ENCODE assay signal across 1 cellular context in the genomic region with DNA sequence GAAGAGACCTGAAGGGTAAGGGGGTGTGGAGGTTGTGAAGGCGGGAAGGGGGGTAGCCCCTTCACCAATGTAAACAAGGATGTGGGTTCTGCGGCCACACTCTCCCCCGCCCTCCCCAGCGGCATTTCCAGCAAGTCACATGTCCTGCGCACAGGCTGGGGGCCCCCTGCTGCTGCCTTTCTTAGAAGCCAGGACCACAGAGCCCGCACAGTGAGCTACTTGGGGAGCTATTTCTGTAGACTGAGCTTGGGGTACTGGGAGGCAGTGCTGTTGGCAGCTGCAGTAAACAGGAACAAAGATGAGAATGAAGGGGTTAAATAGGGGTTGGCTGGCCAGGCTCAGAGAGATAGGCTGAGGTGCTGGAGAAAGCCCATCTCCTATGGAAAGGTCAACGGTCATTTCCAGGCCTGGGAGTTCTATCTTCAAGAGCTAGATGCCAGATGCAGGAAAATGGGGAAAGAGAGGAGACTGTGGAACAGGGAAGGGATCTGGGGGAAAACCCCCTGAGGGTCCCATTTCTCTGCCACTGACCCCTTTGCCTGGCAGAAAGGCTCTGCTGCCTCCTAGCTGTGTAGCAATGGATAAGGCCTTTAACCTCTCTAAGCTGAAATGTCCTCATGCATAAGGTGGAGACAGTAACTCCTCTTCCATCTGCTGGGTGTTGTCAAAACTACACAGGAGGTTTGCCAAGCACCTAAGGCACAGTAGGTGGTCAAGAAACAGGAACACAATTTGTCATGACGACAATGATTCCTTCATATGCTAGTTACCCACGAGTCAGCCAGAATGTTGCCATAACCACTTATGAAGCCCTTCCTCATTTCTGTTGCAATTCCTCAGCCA.
TF ChIP-seq lines count a peak whose summit lies in the region.

No MANE protein-coding gene starts in this region.

TF ChIP-seq in GM12878, 131 proteins besides CTCF, POLR2A, EP300 and RAD21 (continues in another document):
- TF ChIP-seq, protein P1, sequence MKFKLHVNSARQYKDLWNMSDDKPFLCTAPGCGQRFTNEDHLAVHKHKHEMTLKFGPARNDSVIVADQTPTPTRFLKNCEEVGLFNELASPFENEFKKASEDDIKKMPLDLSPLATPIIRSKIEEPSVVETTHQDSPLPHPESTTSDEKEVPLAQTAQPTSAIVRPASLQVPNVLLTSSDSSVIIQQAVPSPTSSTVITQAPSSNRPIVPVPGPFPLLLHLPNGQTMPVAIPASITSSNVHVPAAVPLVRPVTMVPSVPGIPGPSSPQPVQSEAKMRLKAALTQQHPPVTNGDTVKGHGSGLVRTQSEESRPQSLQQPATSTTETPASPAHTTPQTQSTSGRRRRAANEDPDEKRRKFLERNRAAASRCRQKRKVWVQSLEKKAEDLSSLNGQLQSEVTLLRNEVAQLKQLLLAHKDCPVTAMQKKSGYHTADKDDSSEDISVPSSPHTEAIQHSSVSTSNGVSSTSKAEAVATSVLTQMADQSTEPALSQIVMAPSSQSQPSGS (IDR thresholded peaks at IDR 0.05; ENCODE audit: low read length) = peak; percentile 75
- no peak for TF ChIP-seq SREBF1 (IDR thresholded peaks at IDR 0.05; ENCODE audit: low read length)
- TF ChIP-seq RUNX3 (IDR thresholded peaks at IDR 0.05; ENCODE audit: low read length) = peak; percentile 99
- peak; percentile 88 for TF ChIP-seq SPI1 (IDR thresholded peaks at IDR 0.05; ENCODE audit: borderline replicate concordance, insufficient read depth, low read depth, low read length)
- TF ChIP-seq, protein P2, sequence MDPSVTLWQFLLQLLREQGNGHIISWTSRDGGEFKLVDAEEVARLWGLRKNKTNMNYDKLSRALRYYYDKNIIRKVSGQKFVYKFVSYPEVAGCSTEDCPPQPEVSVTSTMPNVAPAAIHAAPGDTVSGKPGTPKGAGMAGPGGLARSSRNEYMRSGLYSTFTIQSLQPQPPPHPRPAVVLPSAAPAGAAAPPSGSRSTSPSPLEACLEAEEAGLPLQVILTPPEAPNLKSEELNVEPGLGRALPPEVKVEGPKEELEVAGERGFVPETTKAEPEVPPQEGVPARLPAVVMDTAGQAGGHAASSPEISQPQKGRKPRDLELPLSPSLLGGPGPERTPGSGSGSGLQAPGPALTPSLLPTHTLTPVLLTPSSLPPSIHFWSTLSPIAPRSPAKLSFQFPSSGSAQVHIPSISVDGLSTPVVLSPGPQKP (IDR thresholded peaks at IDR 0.05; ENCODE audit: low read depth, low read length) = no peak; the same call in 1 of the 2 replicates
- TF ChIP-seq FOS (IDR thresholded peaks at IDR 0.05; ENCODE audit: borderline replicate concordance, extremely low read depth, insufficient read length) = no peak
- no peak for TF ChIP-seq ZSCAN29 (IDR thresholded peaks at IDR 0.05)
- peak in 1 of 2 experiments; percentile 63; a peak in 2 of 3 replicates for TF ChIP-seq EGR1 (IDR thresholded peaks at IDR 0.05; ENCODE audit: borderline replicate concordance in 1 of 2, low read depth in 2 of 2, low read length in 2 of 2)
- peak; percentile 50; the same call in 1 of the 2 replicates for TF ChIP-seq MXI1 (IDR thresholded peaks at IDR 0.05; ENCODE audit: low read depth, low read length)
- TF ChIP-seq POLR2AphosphoS5 (IDR thresholded peaks at IDR 0.05; ENCODE audit: low read length) = peak; percentile 77
- TF ChIP-seq ZNF217 (IDR thresholded peaks at IDR 0.05) = 0 out of 2 replicates have a peak, but pooled peaks have one; percentile 43
- TF ChIP-seq NFXL1 (IDR thresholded peaks at IDR 0.05; ENCODE audit: borderline replicate concordance) = no peak
- TF ChIP-seq CHD2 (IDR thresholded peaks at IDR 0.05; ENCODE audit: borderline replicate concordance, low read depth, low read length) = peak; percentile 84
- TF ChIP-seq BMI1 (IDR thresholded peaks at IDR 0.05; ENCODE audit: borderline replicate concordance) = 0 out of 2 replicates have a peak, but pooled peaks have one; percentile 15
- no peak for TF ChIP-seq MYC (IDR thresholded peaks at IDR 0.05; ENCODE audit: insufficient read depth, insufficient read length, insufficient replicate concordance, low read length, severe bottlenecking)
- TF ChIP-seq POLR2AphosphoS2 (IDR thresholded peaks at IDR 0.05; ENCODE audit: low read depth, low read length) = peak; percentile 82
- TF ChIP-seq, protein P3, sequence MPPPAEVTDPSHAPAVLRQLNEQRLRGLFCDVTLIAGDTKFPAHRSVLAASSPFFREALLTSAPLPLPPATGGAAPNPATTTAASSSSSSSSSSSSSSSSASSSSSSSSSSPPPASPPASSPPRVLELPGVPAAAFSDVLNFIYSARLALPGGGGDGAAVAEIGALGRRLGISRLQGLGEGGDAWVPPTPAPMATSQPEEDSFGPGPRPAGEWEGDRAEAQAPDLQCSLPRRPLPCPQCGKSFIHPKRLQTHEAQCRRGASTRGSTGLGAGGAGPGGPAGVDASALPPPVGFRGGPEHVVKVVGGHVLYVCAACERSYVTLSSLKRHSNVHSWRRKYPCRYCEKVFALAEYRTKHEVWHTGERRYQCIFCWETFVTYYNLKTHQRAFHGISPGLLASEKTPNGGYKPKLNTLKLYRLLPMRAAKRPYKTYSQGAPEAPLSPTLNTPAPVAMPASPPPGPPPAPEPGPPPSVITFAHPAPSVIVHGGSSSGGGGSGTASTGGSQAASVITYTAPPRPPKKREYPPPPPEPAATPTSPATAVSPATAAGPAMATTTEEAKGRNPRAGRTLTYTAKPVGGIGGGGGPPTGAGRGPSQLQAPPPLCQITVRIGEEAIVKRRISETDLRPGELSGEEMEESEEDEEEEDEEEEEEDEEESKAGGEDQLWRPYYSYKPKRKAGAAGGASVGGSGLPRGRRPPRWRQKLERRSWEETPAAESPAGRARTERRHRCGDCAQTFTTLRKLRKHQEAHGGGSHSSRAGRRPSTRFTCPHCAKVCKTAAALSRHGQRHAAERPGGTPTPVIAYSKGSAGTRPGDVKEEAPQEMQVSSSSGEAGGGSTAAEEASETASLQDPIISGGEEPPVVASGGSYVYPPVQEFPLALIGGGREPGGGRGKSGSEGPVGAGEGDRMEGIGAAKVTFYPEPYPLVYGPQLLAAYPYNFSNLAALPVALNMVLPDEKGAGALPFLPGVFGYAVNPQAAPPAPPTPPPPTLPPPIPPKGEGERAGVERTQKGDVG (CRISPR knock-in tag; IDR thresholded peaks at IDR 0.05) = no peak
- TF ChIP-seq FOXK2 (IDR thresholded peaks at IDR 0.05) = peak; percentile 93
- no peak for TF ChIP-seq KAT2A (conservative IDR thresholded peaks at IDR 0.05; ENCODE audit: control insufficient read depth, low read depth, low read length)
- peak; percentile 95 for TF ChIP-seq IKZF1 (conservative IDR thresholded peaks at IDR 0.05)
- TF ChIP-seq SMAD1 (IDR thresholded peaks at IDR 0.05; ENCODE audit: low read depth, partially characterized antibody) = peak; percentile 39
- TF ChIP-seq, protein P4, sequence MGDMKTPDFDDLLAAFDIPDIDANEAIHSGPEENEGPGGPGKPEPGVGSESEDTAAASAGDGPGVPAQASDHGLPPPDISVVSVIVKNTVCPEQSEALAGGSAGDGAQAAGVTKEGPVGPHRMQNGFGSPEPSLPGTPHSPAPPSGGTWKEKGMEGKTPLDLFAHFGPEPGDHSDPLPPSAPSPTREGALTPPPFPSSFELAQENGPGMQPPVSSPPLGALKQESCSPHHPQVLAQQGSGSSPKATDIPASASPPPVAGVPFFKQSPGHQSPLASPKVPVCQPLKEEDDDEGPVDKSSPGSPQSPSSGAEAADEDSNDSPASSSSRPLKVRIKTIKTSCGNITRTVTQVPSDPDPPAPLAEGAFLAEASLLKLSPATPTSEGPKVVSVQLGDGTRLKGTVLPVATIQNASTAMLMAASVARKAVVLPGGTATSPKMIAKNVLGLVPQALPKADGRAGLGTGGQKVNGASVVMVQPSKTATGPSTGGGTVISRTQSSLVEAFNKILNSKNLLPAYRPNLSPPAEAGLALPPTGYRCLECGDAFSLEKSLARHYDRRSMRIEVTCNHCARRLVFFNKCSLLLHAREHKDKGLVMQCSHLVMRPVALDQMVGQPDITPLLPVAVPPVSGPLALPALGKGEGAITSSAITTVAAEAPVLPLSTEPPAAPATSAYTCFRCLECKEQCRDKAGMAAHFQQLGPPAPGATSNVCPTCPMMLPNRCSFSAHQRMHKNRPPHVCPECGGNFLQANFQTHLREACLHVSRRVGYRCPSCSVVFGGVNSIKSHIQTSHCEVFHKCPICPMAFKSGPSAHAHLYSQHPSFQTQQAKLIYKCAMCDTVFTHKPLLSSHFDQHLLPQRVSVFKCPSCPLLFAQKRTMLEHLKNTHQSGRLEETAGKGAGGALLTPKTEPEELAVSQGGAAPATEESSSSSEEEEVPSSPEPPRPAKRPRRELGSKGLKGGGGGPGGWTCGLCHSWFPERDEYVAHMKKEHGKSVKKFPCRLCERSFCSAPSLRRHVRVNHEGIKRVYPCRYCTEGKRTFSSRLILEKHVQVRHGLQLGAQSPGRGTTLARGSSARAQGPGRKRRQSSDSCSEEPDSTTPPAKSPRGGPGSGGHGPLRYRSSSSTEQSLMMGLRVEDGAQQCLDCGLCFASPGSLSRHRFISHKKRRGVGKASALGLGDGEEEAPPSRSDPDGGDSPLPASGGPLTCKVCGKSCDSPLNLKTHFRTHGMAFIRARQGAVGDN (IDR thresholded peaks at IDR 0.05) = peak; percentile 56
- TF ChIP-seq TBL1XR1 (IDR thresholded peaks at IDR 0.05; ENCODE audit: low read depth, low read length) = peak; percentile 100
- TF ChIP-seq JUND (IDR thresholded peaks at IDR 0.05; ENCODE audit: low read depth, low read length) = no peak
- no peak for TF ChIP-seq SIX5 (IDR thresholded peaks at IDR 0.05; ENCODE audit: low read depth, low read length, severe bottlenecking)
- TF ChIP-seq SREBF2 (IDR thresholded peaks at IDR 0.05; ENCODE audit: low read length) = no peak
- TF ChIP-seq ZZZ3 (IDR thresholded peaks at IDR 0.05; ENCODE audit: control insufficient read depth, insufficient read length, low read depth) = no peak
- TF ChIP-seq, protein P5, sequence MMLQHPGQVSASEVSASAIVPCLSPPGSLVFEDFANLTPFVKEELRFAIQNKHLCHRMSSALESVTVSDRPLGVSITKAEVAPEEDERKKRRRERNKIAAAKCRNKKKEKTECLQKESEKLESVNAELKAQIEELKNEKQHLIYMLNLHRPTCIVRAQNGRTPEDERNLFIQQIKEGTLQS (IDR thresholded peaks at IDR 0.05; ENCODE audit: borderline replicate concordance, extremely low read depth, low read depth, low read length) = 0 out of 2 replicates have a peak, but pooled peaks have one; percentile 39
- no peak for TF ChIP-seq RBBP5 (conservative IDR thresholded peaks at IDR 0.05)
- no peak for TF ChIP-seq CHD1 (IDR thresholded peaks at IDR 0.05; ENCODE audit: low read depth, low read length)
- TF ChIP-seq MTA3 (IDR thresholded peaks at IDR 0.05; ENCODE audit: borderline replicate concordance, low read length) = no peak; the same call in 1 of the 2 replicates
- TF ChIP-seq, protein P6, sequence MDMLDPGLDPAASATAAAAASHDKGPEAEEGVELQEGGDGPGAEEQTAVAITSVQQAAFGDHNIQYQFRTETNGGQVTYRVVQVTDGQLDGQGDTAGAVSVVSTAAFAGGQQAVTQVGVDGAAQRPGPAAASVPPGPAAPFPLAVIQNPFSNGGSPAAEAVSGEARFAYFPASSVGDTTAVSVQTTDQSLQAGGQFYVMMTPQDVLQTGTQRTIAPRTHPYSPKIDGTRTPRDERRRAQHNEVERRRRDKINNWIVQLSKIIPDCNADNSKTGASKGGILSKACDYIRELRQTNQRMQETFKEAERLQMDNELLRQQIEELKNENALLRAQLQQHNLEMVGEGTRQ (IDR thresholded peaks at IDR 0.05; ENCODE audit: borderline replicate concordance, low read depth, low read length) = peak; percentile 63; the same call in 1 of the 2 replicates
- TF ChIP-seq SMAD5 (IDR thresholded peaks at IDR 0.05; ENCODE audit: low read depth) = no peak
- peak; percentile 83 for TF ChIP-seq SP1 (IDR thresholded peaks at IDR 0.05; ENCODE audit: low read depth, low read length)
- TF ChIP-seq, protein P7, sequence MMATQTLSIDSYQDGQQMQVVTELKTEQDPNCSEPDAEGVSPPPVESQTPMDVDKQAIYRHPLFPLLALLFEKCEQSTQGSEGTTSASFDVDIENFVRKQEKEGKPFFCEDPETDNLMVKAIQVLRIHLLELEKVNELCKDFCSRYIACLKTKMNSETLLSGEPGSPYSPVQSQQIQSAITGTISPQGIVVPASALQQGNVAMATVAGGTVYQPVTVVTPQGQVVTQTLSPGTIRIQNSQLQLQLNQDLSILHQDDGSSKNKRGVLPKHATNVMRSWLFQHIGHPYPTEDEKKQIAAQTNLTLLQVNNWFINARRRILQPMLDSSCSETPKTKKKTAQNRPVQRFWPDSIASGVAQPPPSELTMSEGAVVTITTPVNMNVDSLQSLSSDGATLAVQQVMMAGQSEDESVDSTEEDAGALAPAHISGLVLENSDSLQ (IDR thresholded peaks at IDR 0.05) = peak; percentile 19; the same call in 1 of the 2 replicates
- TF ChIP-seq HCFC1 (IDR thresholded peaks at IDR 0.05; ENCODE audit: low read length) = no peak; the same call in 1 of the 2 replicates
- TF ChIP-seq, protein P8, sequence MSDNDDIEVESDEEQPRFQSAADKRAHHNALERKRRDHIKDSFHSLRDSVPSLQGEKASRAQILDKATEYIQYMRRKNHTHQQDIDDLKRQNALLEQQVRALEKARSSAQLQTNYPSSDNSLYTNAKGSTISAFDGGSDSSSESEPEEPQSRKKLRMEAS (IDR thresholded peaks at IDR 0.05; ENCODE audit: low read depth, low read length) = peak; percentile 75; the same call in 1 of the 2 replicates
- peak; percentile 88 for TF ChIP-seq EED (IDR thresholded peaks at IDR 0.05; ENCODE audit: low read depth)
- TF ChIP-seq HDAC6 (IDR thresholded peaks at IDR 0.05; ENCODE audit: unreplicated experiment) = no peak
- TF ChIP-seq ASH2L (IDR thresholded peaks at IDR 0.05; ENCODE audit: borderline replicate concordance, low read depth) = peak; percentile 50; the same call in 1 of the 2 replicates
- no peak for TF ChIP-seq YBX1 (IDR thresholded peaks at IDR 0.05)
- no peak for TF ChIP-seq SUZ12 (IDR thresholded peaks at IDR 0.05; ENCODE audit: unreplicated experiment)
- peak; percentile 77 for TF ChIP-seq NR2F1 (conservative IDR thresholded peaks at IDR 0.05)
- TF ChIP-seq NFIC (IDR thresholded peaks at IDR 0.05; ENCODE audit: low read depth, low read length) = peak; percentile 92
- TF ChIP-seq SIN3A (IDR thresholded peaks at IDR 0.05; ENCODE audit: low read depth, low read length) = peak; percentile 80
- TF ChIP-seq ATF7 (IDR thresholded peaks at IDR 0.05; ENCODE audit: low read depth) = peak; percentile 64
- TF ChIP-seq, protein P9, sequence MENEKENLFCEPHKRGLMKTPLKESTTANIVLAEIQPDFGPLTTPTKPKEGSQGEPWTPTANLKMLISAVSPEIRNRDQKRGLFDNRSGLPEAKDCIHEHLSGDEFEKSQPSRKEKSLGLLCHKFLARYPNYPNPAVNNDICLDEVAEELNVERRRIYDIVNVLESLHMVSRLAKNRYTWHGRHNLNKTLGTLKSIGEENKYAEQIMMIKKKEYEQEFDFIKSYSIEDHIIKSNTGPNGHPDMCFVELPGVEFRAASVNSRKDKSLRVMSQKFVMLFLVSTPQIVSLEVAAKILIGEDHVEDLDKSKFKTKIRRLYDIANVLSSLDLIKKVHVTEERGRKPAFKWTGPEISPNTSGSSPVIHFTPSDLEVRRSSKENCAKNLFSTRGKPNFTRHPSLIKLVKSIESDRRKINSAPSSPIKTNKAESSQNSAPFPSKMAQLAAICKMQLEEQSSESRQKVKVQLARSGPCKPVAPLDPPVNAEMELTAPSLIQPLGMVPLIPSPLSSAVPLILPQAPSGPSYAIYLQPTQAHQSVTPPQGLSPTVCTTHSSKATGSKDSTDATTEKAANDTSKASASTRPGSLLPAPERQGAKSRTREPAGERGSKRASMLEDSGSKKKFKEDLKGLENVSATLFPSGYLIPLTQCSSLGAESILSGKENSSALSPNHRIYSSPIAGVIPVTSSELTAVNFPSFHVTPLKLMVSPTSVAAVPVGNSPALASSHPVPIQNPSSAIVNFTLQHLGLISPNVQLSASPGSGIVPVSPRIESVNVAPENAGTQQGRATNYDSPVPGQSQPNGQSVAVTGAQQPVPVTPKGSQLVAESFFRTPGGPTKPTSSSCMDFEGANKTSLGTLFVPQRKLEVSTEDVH (IDR thresholded peaks at IDR 0.05; ENCODE audit: low read depth, partially characterized antibody) = peak; percentile 52
- TF ChIP-seq BRCA1 (IDR thresholded peaks at IDR 0.05; ENCODE audit: low read depth, low read length) = no peak
